ENCODE assay signal across 1 cellular context in the genomic region with DNA sequence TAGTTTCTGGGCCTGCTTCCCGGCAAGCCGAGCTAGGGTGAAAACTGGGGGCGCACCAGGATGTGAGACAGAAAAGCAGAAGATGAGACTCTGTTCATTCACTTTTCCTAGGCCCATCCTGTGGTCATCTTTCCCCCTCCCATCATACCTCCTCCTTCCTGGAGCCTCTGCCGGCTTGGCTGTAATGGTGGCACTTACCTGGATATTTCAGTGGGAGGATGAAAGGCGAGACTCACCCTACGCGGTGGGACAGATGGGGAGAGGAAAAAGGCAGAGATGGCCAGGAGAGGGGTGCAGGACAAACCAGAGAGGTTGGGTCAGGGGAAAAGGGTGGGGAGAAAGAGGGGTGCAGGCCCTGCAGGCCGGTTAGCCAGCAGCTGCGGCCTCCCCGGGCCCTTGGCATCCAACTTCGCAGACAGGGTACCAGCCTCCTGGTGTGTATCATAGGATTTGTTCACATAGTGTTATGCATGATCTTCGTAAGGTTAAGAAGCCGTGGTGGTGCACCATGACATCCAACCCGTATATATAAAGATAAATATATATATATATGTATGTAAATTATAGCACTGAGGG.
TF ChIP-seq lines count a peak whose summit lies in the region.

No MANE protein-coding gene starts in this region.

TF ChIP-seq in H1, 55 proteins besides CTCF, POLR2A, EP300 and RAD21:
- TF ChIP-seq ASH2L (IDR thresholded peaks at IDR 0.05; ENCODE audit: low read length): no peak
- TF ChIP-seq RFX5 (IDR thresholded peaks at IDR 0.05; ENCODE audit: borderline replicate concordance, low read depth, low read length): no peak
- TF ChIP-seq NANOG (IDR thresholded peaks at IDR 0.05; ENCODE audit: insufficient read depth, low read depth, low read length, poor library complexity, severe bottlenecking): no peak
- TF ChIP-seq TBP (IDR thresholded peaks at IDR 0.05; ENCODE audit: low read depth, low read length): no peak
- TF ChIP-seq PHF8 (conservative IDR thresholded peaks at IDR 0.05; ENCODE audit: low read depth, low read length): no peak
- no peak for TF ChIP-seq HDAC2 (IDR thresholded peaks at IDR 0.05; ENCODE audit: borderline replicate concordance in 1 of 2, low read depth in 2 of 2, low read length in 2 of 2)
- TF ChIP-seq CREB1 (IDR thresholded peaks at IDR 0.05): no peak
